ENCODE assay signal across 30 cellular contexts in the genomic region with DNA sequence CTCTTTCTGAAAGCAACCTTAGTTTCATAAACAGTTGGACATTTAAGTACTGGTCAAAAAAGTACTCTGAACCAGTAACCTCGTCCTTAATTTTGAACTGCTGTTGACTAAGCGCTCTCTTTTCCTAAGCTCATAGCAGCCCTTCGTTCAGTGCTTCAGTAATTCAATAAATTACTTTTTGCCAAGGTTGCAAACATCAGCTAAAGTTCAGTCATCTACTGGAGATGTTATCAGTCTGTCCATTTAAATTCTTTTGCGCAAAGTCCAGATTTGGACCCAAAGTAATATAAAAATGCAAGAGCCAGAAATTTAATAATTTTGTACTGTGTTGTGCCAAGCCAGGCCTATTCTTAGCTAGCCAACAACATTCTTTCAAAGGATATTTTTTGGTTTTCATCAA. TPM values are rescaled to one million over a fixed set of nuclear protein-coding genes. Genes with fewer than 3 reads are reported as not detected.
"Had no signal": no experiment of that assay in that cellular context is flagged by ENCODE, and none has a peak within 500 bp of the region (broad histone marks: within the 10 kb centered on the region; RNA-seq: fewer than 3 reads in every experiment).

No MANE protein-coding gene starts in this region.

- H3K36me3 ChIP-seq: stomach, suprapubic skin, thoracic aorta, thyroid gland, tibial artery, tibial nerve, transverse colon, upper lobe of left lung, upper lobe of right lung, uterus, vagina had no signal

- H3K27me3 ChIP-seq: stomach, suprapubic skin, testis, thyroid gland, tibial artery, tibial nerve, transverse colon, upper lobe of left lung, upper lobe of right lung, uterus, vagina had no signal

- DNase-seq: stimulated activated CD4-positive, alpha-beta T cell treated with anti-CD3 and anti-CD28 coated beads, Interleukin-2, amount 100 ng/mL, for 48 hours; stimulated activated CD4-positive, alpha-beta T cell treated with anti-CD3 and anti-CD28 coated beads, Interleukin-4, amount 100 ng/mL, for 1 hour; stimulated activated CD4-positive, alpha-beta T cell treated with anti-CD3 and anti-CD28 coated beads, Interleukin-4, amount 100 ng/mL, for 24 hours; stimulated activated CD4-positive, alpha-beta T cell treated with anti-CD3 and anti-CD28 coated beads, Interleukin-4, amount 100 ng/mL, for 4 hours; stimulated activated CD8-positive, alpha-beta memory T cell treated with anti-CD3 and anti-CD28 coated beads, Interleukin-4, amount 100 ng/mL, for 48 hours; stimulated activated naive B cell treated with anti-CD40 and anti-IgM and Interleukin-4, amounts not matched to agents 10 μg/mL and 1 μg/mL and 100 μg/mL, for 72 hours; stimulated activated naive CD4-positive, alpha-beta T cell; stimulated activated naive CD4-positive, alpha-beta T cell treated with Interleukin-2 at 50 U/mL for 16 hours; stimulated activated naive CD8-positive, alpha-beta T cell treated with anti-CD3 and anti-CD28 coated beads, Interleukin-15, amount 100 ng/mL, for 72 hours; stimulated activated naive CD8-positive, alpha-beta T cell treated with anti-CD3 and anti-CD28 coated beads, Interleukin-15, Interleukin-2, amounts not matched to agents 100 U/mL and 50 U/mL, for 24 hours; stomach; substantia nigra; testis; thyroid gland; tibial artery; transverse colon; trophoblast cell; upper lobe of left lung; upper lobe of right lung; uterus had no signal

- H3K4me3 ChIP-seq: stomach, suprapubic skin, testis, thoracic aorta, thyroid gland, tibial artery, tibial nerve, transverse colon, upper lobe of left lung, upper lobe of right lung, uterus, vagina had no signal

- H3K9me3 ChIP-seq: stomach, suprapubic skin, testis, thoracic aorta, thyroid gland, tibial artery, tibial nerve, transverse colon, upper lobe of left lung, upper lobe of right lung, uterus, vagina had no signal

- H3K27ac ChIP-seq: stomach, suprapubic skin, testis, thoracic aorta, thyroid gland, tibial artery, tibial nerve, transverse colon, upper lobe of left lung, upper lobe of right lung, uterus, vagina had no signal

- ATAC-seq: stimulated activated effector memory CD8-positive, alpha-beta T cell treated with anti-CD3 and anti-CD28 coated beads, Interleukin-12 subunit alpha, Interleukin-12 subunit beta, amount 100 ng/mL, for 72 hours; stimulated activated memory B cell treated with anti-CD40 and anti-IgM and Interleukin-4, amounts not matched to agents 10 μg/mL and 1 μg/mL and 100 μg/mL, for 72 hours; stimulated activated naive B cell treated with anti-CD40 and anti-IgM and Interleukin-4, amounts not matched to agents 10 μg/mL and 1 μg/mL and 100 μg/mL, for 72 hours; stimulated activated naive CD8-positive, alpha-beta T cell treated with anti-CD3 and anti-CD28 coated beads, Interleukin-15, amount 100 ng/mL, for 72 hours; stimulated activated naive CD8-positive, alpha-beta T cell treated with anti-CD3 and anti-CD28 coated beads, Interleukin-15, Interleukin-2, amounts not matched to agents 100 U/mL and 50 U/mL, for 24 hours; upper lobe of right lung had no signal

- H3K4me1 ChIP-seq: testis, uterus, vagina had no signal

RNA-seq across cellular contexts. Expression of a gene that starts 22.6 kb away (rescaled TPM):
- total RNA-seq: subcutaneous adipose tissue, suprapubic skin, temporal lobe, thoracic aorta, thyroid gland, tibial nerve, upper lobe of right lung, ureter, uterus, vagina had no signal
- polyA plus RNA-seq: urinary bladder had no signal
